In the genomic region with DNA sequence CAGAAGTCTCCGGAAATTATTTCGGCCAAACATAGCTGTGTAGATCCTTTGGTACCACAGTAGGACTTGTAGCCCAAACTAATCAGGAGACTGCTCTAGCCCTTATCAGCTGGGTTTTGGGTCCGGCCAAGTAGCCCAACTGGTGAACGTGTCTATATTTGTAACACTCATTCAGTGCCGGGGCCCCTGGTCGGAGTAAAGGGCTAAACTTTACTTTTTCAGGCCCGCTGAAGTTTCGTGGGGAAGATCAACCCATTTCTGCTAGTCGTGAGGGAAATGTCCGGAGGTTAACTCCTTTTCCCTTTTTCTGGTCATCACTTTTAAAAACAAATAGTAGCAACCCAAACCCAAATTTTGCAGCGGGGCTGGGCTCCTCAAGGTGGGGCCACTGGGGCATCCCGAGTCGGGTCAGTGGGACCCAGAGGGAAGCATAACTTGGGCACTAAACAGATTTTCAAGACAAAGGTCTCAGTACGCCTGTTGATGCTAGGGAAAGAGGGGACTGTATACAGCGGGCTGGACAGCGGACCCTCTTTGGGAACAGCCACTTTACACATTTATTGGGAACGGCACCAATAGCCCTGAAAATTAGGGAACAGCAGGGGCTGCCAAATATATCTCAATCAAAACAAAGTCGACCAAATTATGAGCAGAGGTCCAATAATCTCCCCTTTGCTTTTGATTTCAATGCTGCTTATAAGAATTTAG, we compare ENCODE assay signal across 2 cellular contexts.
TF ChIP-seq lines count a peak whose summit lies in the region.

No MANE protein-coding gene starts in this region.

TF ChIP-seq in HepG2, 621 proteins besides CTCF, POLR2A, EP300 and RAD21:
- TF ChIP-seq, protein P1, sequence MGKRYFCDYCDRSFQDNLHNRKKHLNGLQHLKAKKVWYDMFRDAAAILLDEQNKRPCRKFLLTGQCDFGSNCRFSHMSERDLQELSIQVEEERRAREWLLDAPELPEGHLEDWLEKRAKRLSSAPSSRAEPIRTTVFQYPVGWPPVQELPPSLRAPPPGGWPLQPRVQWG (CRISPR knock-in tag; IDR thresholded peaks at IDR 0.05; ENCODE audit: borderline replicate concordance, low read depth) = no peak
- peak; percentile 71 for TF ChIP-seq CBX2 (IDR thresholded peaks at IDR 0.05; ENCODE audit: low read depth, low read length)
- no peak for TF ChIP-seq CBX2 (CRISPR knock-in tag; IDR thresholded peaks at IDR 0.05; ENCODE audit: low read depth)
- no peak for TF ChIP-seq ESRRA (CRISPR knock-in tag; IDR thresholded peaks at IDR 0.05; ENCODE audit: low read depth)
- no peak for TF ChIP-seq ZNF451 (CRISPR knock-in tag; IDR thresholded peaks at IDR 0.05)
- no peak for TF ChIP-seq HES4 (CRISPR knock-in tag; IDR thresholded peaks at IDR 0.05; ENCODE audit: borderline replicate concordance)
- TF ChIP-seq EZH2 (conservative IDR thresholded peaks at IDR 0.05; ENCODE audit: low read depth, low read length) = peak; percentile 19; the same call in 1 of the 2 replicates
- no peak for TF ChIP-seq ZNF879 (CRISPR knock-in tag; IDR thresholded peaks at IDR 0.05)

TF ChIP-seq in WTC11, 78 proteins besides CTCF, POLR2A, EP300 and RAD21:
- TF ChIP-seq, protein P2, sequence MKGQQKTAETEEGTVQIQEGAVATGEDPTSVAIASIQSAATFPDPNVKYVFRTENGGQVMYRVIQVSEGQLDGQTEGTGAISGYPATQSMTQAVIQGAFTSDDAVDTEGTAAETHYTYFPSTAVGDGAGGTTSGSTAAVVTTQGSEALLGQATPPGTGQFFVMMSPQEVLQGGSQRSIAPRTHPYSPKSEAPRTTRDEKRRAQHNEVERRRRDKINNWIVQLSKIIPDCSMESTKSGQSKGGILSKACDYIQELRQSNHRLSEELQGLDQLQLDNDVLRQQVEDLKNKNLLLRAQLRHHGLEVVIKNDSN (CRISPR knock-in tag; IDR thresholded peaks at IDR 0.05) = no peak
- TF ChIP-seq ZBTB21 (CRISPR knock-in tag; IDR thresholded peaks at IDR 0.05; ENCODE audit: borderline replicate concordance) (no peak), GRHL2 (CRISPR knock-in tag; IDR thresholded peaks at IDR 0.05; ENCODE audit: insufficient replicate concordance, severe bottlenecking) (no peak)
